28 cellular contexts compared by ENCODE assay signal in the genomic region with DNA sequence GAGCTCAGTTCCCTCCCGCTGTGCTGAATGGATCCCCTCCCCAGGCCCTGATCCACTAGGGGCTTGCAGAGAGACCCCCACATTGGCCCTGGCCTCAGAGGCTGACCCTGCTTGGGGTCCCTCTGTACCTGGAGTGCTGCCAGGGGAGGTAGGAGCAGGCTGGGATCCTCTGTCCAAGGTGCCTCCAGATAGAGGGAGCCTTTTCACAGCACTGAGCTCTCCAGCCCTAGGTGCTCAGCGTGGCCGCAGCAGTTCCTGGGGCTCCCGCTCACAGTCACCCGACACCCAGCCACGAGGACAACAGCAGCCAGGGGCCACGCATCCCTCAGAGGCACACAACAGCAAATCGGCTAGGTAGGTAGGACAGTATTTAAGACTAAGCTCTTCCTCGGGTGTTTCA.
"Had no signal": no experiment of that assay in that cellular context is flagged by ENCODE, and none has a peak within 500 bp of the region (broad histone marks: within the 10 kb centered on the region; RNA-seq: fewer than 3 reads in every experiment).

No MANE protein-coding gene starts in this region.

- H3K4me2 ChIP-seq: hepatocyte had no signal

- H3K27ac ChIP-seq: dorsolateral prefrontal cortex, gastrocnemius medialis, heart left ventricle, hepatocyte, lower lobe of right lung, ovary, psoas muscle, sigmoid colon, testis, tibial artery had no signal

- H3K9me3 Mint-ChIP-seq: nephron progenitor cell; stimulated activated effector memory CD8-positive, alpha-beta T cell treated with anti-CD3 and anti-CD28 coated beads, Interleukin-12 subunit alpha, Interleukin-12 subunit beta, amount 100 ng/mL, for 72 hours; type B pancreatic cell had no signal

- H3K79me2 ChIP-seq: hepatocyte had no signal

- H3K9me3 ChIP-seq: gastrocnemius medialis, heart left ventricle, lower lobe of right lung, ovary, psoas muscle, sigmoid colon, testis, tibial artery had no signal

- H3K4me3 ChIP-seq: dorsolateral prefrontal cortex, gastrocnemius medialis, heart left ventricle, hepatocyte, lower lobe of right lung, ovary, psoas muscle, sigmoid colon, testis, tibial artery had no signal

- ATAC-seq: gastrocnemius medialis; heart left ventricle; left colon; left ventricle myocardium superior; lower lobe of right lung; naive thymus-derived CD8-positive, alpha-beta T cell; psoas muscle; right cardiac atrium; stimulated activated effector memory CD8-positive, alpha-beta T cell treated with anti-CD3 and anti-CD28 coated beads, Interleukin-12 subunit alpha, Interleukin-12 subunit beta, amount 100 ng/mL, for 72 hours; stimulated activated naive CD8-positive, alpha-beta T cell treated with anti-CD3 and anti-CD28 coated beads, Interleukin-15, Interleukin-2, amounts not matched to agents 100 U/mL and 50 U/mL, for 24 hours had no signal

- H3K27me3 ChIP-seq: gastrocnemius medialis, hepatocyte, ovary, testis, tibial artery had no signal

- H3K4me3 Mint-ChIP-seq: immature natural killer cell; naive thymus-derived CD8-positive, alpha-beta T cell; nephron progenitor cell; stimulated activated effector memory CD8-positive, alpha-beta T cell treated with anti-CD3 and anti-CD28 coated beads, Interleukin-12 subunit alpha, Interleukin-12 subunit beta, amount 100 ng/mL, for 72 hours; type B pancreatic cell had no signal

- H3K36me3 Mint-ChIP-seq: immature natural killer cell; naive thymus-derived CD8-positive, alpha-beta T cell; stimulated activated effector memory CD8-positive, alpha-beta T cell treated with anti-CD3 and anti-CD28 coated beads, Interleukin-12 subunit alpha, Interleukin-12 subunit beta, amount 100 ng/mL, for 72 hours; type B pancreatic cell had no signal

- H3K4me1 Mint-ChIP-seq: immature natural killer cell; naive thymus-derived CD8-positive, alpha-beta T cell; stimulated activated effector memory CD8-positive, alpha-beta T cell treated with anti-CD3 and anti-CD28 coated beads, Interleukin-12 subunit alpha, Interleukin-12 subunit beta, amount 100 ng/mL, for 72 hours had no signal

- H2AFZ ChIP-seq: hepatocyte had no signal

- H3K27ac Mint-ChIP-seq: immature natural killer cell; naive thymus-derived CD8-positive, alpha-beta T cell; nephron progenitor cell; stimulated activated effector memory CD8-positive, alpha-beta T cell treated with anti-CD3 and anti-CD28 coated beads, Interleukin-12 subunit alpha, Interleukin-12 subunit beta, amount 100 ng/mL, for 72 hours; type B pancreatic cell had no signal

- H3K4me1 ChIP-seq: gastrocnemius medialis, heart left ventricle, lower lobe of right lung, psoas muscle, sigmoid colon, testis, tibial artery had no signal

- DNase-seq: dorsolateral prefrontal cortex; effector CD4-positive, alpha-beta T cell; foreskin fibroblast; gastrocnemius medialis; heart left ventricle; immature natural killer cell; islet precursor cell; kidney glomerular epithelial cell; left colon; left ventricle myocardium superior; lower lobe of right lung; naive thymus-derived CD8-positive, alpha-beta T cell; nephron progenitor cell; occipital lobe; ovary; posterior cingulate gyrus; psoas muscle; right cardiac atrium; sigmoid colon; stimulated activated CD4-positive, alpha-beta T cell treated with anti-CD3 and anti-CD28 coated beads, Interleukin-2, amount 100 ng/mL, for 24 hours; stimulated activated CD4-positive, alpha-beta T cell treated with anti-CD3 and anti-CD28 coated beads, Interleukin-4, amount 100 ng/mL, for 24 hours; stimulated activated naive CD8-positive, alpha-beta T cell treated with anti-CD3 and anti-CD28 coated beads, Interleukin-15, Interleukin-2, amounts not matched to agents 100 U/mL and 50 U/mL, for 24 hours; substantia nigra; testis; tibial artery had no signal

- H3K36me3 ChIP-seq: gastrocnemius medialis, heart left ventricle, lower lobe of right lung, ovary, sigmoid colon, tibial artery had no signal
